27 cellular contexts compared by ENCODE assay signal in genomic region chr10:126119591-126119990, GRCh38.
A peak's percentile ranks its signal among the peaks of the same experiment; 100 is the strongest.
DNase-seq lines count a peak whose midpoint lies in the region; ATAC-seq and TF ChIP-seq lines count a peak whose summit lies in the region.
"Had no signal": no experiment of that assay in that cellular context is flagged by ENCODE, and none has a peak within 500 bp of the region (broad histone marks: within the 10 kb centered on the region; RNA-seq: fewer than 3 reads in every experiment).

No MANE protein-coding gene starts in this region.

- no peaks in the 10 kb centered on the region for H3K4me1 Mint-ChIP-seq in T-helper 17 cell
- H3K4me1 Mint-ChIP-seq in activated T-cell treated with anti-CD3 and anti-CD28 coated beads, Interleukin-2, amount 50 U/mL, for 24 hours (ENCODE audit: low read depth), result no peaks in the 10 kb centered on the region
- H3K4me1 Mint-ChIP-seq: activated naive CD4-positive, alpha-beta T cell treated with anti-CD3 and anti-CD28 coated beads, Interleukin-2, amount 50 U/mL, for 24 hours; CD4-positive, alpha-beta memory T cell had no signal

- 0 out of 2 replicates have a peak, but pooled peaks cover 13% of the 10 kb centered on the region for H3K36me3 ChIP-seq in ACC112 (ENCODE audit: insufficient read depth, low read length)
- no peaks in the 10 kb centered on the region for H3K36me3 ChIP-seq in adrenal gland (replicated peaks in 1 of 2)
- H3K36me3 ChIP-seq: esophagus squamous epithelium, gastroesophageal sphincter, ovary, Peyer's patch, WERI-Rb-1 had no signal

- no peak overlapping the region for H3K27ac ChIP-seq in ACC112 (ENCODE audit: low read depth, low read length)
- H3K27ac ChIP-seq in adrenal gland, result peak overlapping the region in 3 of 5 donors; percentile 4 to 71 (median 54)
- H3K27ac ChIP-seq in foreskin keratinocyte, result no peak overlapping the region
- H3K27ac ChIP-seq: esophagus squamous epithelium, gastroesophageal sphincter, hepatocyte, ovary, Peyer's patch, WERI-Rb-1 had no signal

- no peaks in the 10 kb centered on the region for H3K9me3 ChIP-seq in adrenal gland (replicated peaks in 1 of 3)
- H3K9me3 ChIP-seq in T-helper 17 cell (ENCODE audit: control insufficient read depth, low read length, poor library complexity, severe bottlenecking), result no peaks in the 10 kb centered on the region
- H3K9me3 ChIP-seq: ovary, Peyer's patch had no signal

- intact Hi-C loops in adrenal gland (cut with DNase I), result no loop called here

- no peak for TF ChIP-seq POLR2A in adrenal gland (IDR thresholded peaks at IDR 0.05)

- no peaks in the 10 kb centered on the region for H3K36me3 Mint-ChIP-seq in T-helper 17 cell (ENCODE audit: low read depth)
- no peaks in the 10 kb centered on the region for H3K36me3 Mint-ChIP-seq in activated T-cell treated with anti-CD3 and anti-CD28 coated beads, Interleukin-2, amount 50 U/mL, for 24 hours (ENCODE audit: low read depth)
- H3K36me3 Mint-ChIP-seq: activated naive CD4-positive, alpha-beta T cell treated with anti-CD3 and anti-CD28 coated beads, Interleukin-2, amount 50 U/mL, for 24 hours; CD4-positive, alpha-beta memory T cell had no signal

- H3K4me3 ChIP-seq in ACC112 (ENCODE audit: low read depth, low read length) (peak overlapping the region; percentile 26; the same call in 1 of the 2 replicates), adrenal gland (no peak overlapping the region)
- H3K4me3 ChIP-seq: esophagus squamous epithelium, gastroesophageal sphincter, hepatocyte, lung, ovary, Peyer's patch had no signal

- no peaks in the 10 kb centered on the region for H3K27me3 ChIP-seq in ACC112 (ENCODE audit: insufficient read depth, low read length)
- no peaks in the 10 kb centered on the region for H3K27me3 ChIP-seq in adrenal gland
- no peaks in the 10 kb centered on the region for H3K27me3 ChIP-seq in foreskin keratinocyte
- H3K27me3 ChIP-seq: esophagus squamous epithelium, gastroesophageal sphincter, hepatocyte, ovary, Peyer's patch had no signal

- TF ChIP-seq CTCF in adrenal gland (IDR thresholded peaks at IDR 0.05) (no peak), foreskin keratinocyte (conservative IDR thresholded peaks at IDR 0.05) (no peak)

- H3K27me3 Mint-ChIP-seq in T-helper 17 cell, result no peaks in the 10 kb centered on the region
- no peaks in the 10 kb centered on the region for H3K27me3 Mint-ChIP-seq in activated T-cell treated with anti-CD3 and anti-CD28 coated beads, Interleukin-2, amount 50 U/mL, for 24 hours
- H3K27me3 Mint-ChIP-seq: CD4-positive, alpha-beta memory T cell had no signal

- no peak overlapping the region for H3K4me3 Mint-ChIP-seq in T-helper 17 cell
- no peak overlapping the region for H3K4me3 Mint-ChIP-seq in activated T-cell treated with anti-CD3 and anti-CD28 coated beads, Interleukin-2, amount 50 U/mL, for 24 hours
- H3K4me3 Mint-ChIP-seq: activated naive CD4-positive, alpha-beta T cell treated with anti-CD3 and anti-CD28 coated beads, Interleukin-2, amount 50 U/mL, for 24 hours; CD4-positive, alpha-beta memory T cell; H9; nephron had no signal

- no peaks in the 10 kb centered on the region for H3K9me3 Mint-ChIP-seq in activated T-cell treated with anti-CD3 and anti-CD28 coated beads, Interleukin-2, amount 50 U/mL, for 24 hours
- H3K9me3 Mint-ChIP-seq: activated naive CD4-positive, alpha-beta T cell treated with anti-CD3 and anti-CD28 coated beads, Interleukin-2, amount 50 U/mL, for 24 hours; activated T-helper 2 cell treated with anti-CD3 and anti-CD28 coated beads, Interferon-gamma antibody, Interleukin-2, Interleukin-4, amounts not matched to agents 10 μg/mL and 5 μg/mL and 100 μg/mL, durations not matched to agents 14 hours and 24 hours and 36 hours; nephron had no signal

- ATAC-seq in foreskin keratinocyte (peak; percentile 31), T-helper 17 cell (no peak)
- ATAC-seq: gastroesophageal sphincter; stimulated activated naive CD8-positive, alpha-beta T cell treated with anti-CD3 and anti-CD28 coated beads, Interleukin-15, Interleukin-2, amounts not matched to agents 100 U/mL and 50 U/mL, for 24 hours had no signal

- H3K4me1 ChIP-seq in ACC112 (ENCODE audit: control insufficient read depth, insufficient read depth, low read length, unreplicated experiment) (peaks cover 8% of the 10 kb centered on the region), adrenal gland (replicated peaks in 1 of 2) (peaks cover 14 to 53% of the 10 kb centered on the region in 2 donors), foreskin keratinocyte (no peaks in the 10 kb centered on the region)
- H3K4me1 ChIP-seq: esophagus squamous epithelium, gastroesophageal sphincter, Peyer's patch had no signal

- H3K79me2 ChIP-seq in ACC112 (ENCODE audit: control insufficient read depth, insufficient read depth, low read length, unreplicated experiment), result no peaks in the 10 kb centered on the region
- H3K79me2 ChIP-seq: hepatocyte had no signal

- DNase-seq in HPDE6-E6E7 (ENCODE audit: extremely low spot score) (peak; percentile 11), adrenal gland (peak; percentile 51 to 86 (median 82)), foreskin keratinocyte (no peak), dermis blood vessel endothelial cell (no peak), T-helper 17 cell (no peak)
- no peak for DNase-seq in stimulated activated CD4-positive, alpha-beta T cell treated with anti-CD3 and anti-CD28 coated beads, Interleukin-4, amount 100 ng/mL, for 1 hour
- no peak for DNase-seq in activated T-cell treated with anti-CD3 and anti-CD28 coated beads, Interleukin-2, amount 50 U/mL, for 24 hours
- DNase-seq: activated CD4-positive, alpha-beta T cell treated with anti-CD3 and anti-CD28 coated beads for 48 hours; CD4-positive, alpha-beta memory T cell; central memory CD4-positive, alpha-beta T cell; esophagus squamous epithelium; H9; NCI-H1436; NCI-H2081; NCI-H2227 treated with DMSO at 0.1 percent for 48 hours; ovary; Peyer's patch; SHP77 treated with DMSO at 0.1 percent for 48 hours; stimulated activated naive CD8-positive, alpha-beta T cell treated with anti-CD3 and anti-CD28 coated beads, Interleukin-15, Interleukin-2, amounts not matched to agents 100 U/mL and 50 U/mL, for 24 hours; WERI-Rb-1 had no signal

- no peak overlapping the region for H3K27ac Mint-ChIP-seq in T-helper 17 cell
- H3K27ac Mint-ChIP-seq in activated T-cell treated with anti-CD3 and anti-CD28 coated beads, Interleukin-2, amount 50 U/mL, for 24 hours, result no peak overlapping the region
- H3K27ac Mint-ChIP-seq: activated naive CD4-positive, alpha-beta T cell treated with anti-CD3 and anti-CD28 coated beads, Interleukin-2, amount 50 U/mL, for 24 hours; activated T-helper 2 cell treated with anti-CD3 and anti-CD28 coated beads, Interferon-gamma antibody, Interleukin-2, Interleukin-4, amounts not matched to agents 10 μg/mL and 5 μg/mL and 100 μg/mL, durations not matched to agents 14 hours and 24 hours and 36 hours; CD4-positive, alpha-beta memory T cell; H9; nephron had no signal

- H2AFZ ChIP-seq in ACC112 (ENCODE audit: low read length, unreplicated experiment), result peak overlapping the region; percentile 14
- H2AFZ ChIP-seq: hepatocyte had no signal

- 26 to 37% (median 28%) methylated on average over 3 of the region's 3 CpGs for WGBS in adrenal gland, 4 donors

Comparison
In these comparisons a context has a peak if more than half of its experiments do, and no peak if none do; other contexts are left out.
1. H3K27ac ChIP-seq: peak in adrenal gland (3 of 5); none in ACC112 (single experiment) and foreskin keratinocyte (single experiment).
2. DNase-seq: peak in HPDE6-E6E7 (single experiment) and adrenal gland (7 of 7); none in foreskin keratinocyte (0 of 2), stimulated activated CD4-positive, alpha-beta T cell treated with anti-CD3 and anti-CD28 coated beads, Interleukin-4, amount 100 ng/mL, for 1 hour (single experiment), dermis blood vessel endothelial cell (single experiment), T-helper 17 cell (0 of 3) and activated T-cell treated with anti-CD3 and anti-CD28 coated beads, Interleukin-2, amount 50 U/mL, for 24 hours (single experiment).